ENCODE assay signal across 8 cellular contexts in genomic region chrX:154486396-154487207, GRCh38. TPM values are rescaled to one million over a fixed set of nuclear protein-coding genes. Genes with fewer than 3 reads are reported as not detected.
DNase-seq lines count a peak whose midpoint lies in the region; ATAC-seq and TF ChIP-seq lines count a peak whose summit lies in the region.

Gene UBL4A (minus strand): TSS chrX:154486615. CDS start chrX:154486584, 31 bp downstream.

- under 1% methylated on average over 88 of the region's 95 CpGs for WGBS in HUES64
- WGBS in psoas muscle, 3 donors = 0 to 36% (median 2%) methylated on average over 1 to 91 of the region's 95 CpGs

- no peaks in the 10 kb centered on the region for H3K9me3 ChIP-seq in HUES64 (ENCODE audit: insufficient read depth, low read depth, low read length)
- H3K9me3 ChIP-seq in psoas muscle = no peaks in the 10 kb centered on the region

- H3K27ac ChIP-seq in HUES64 (ENCODE audit: low read depth, low read length) = no peak within 1 kb of the TSS
- peak within 1 kb of the TSS; percentile 89 for H3K27ac ChIP-seq in psoas muscle

- intact Hi-C loops in left ventricle myocardium superior (cut with micrococcal nuclease) = no loop called here
- intact Hi-C loops in psoas muscle (cut with DNase I) = no loop called here

- TF ChIP-seq CTCF in GM10266 (IDR thresholded peaks at IDR 0.05; ENCODE audit: control insufficient read depth, insufficient read depth, low read depth, missing control alignments) (no peak), psoas muscle (IDR thresholded peaks at IDR 0.05) (no peak)

- DNase-seq in GM10266 (ENCODE audit: extremely low spot score) (peak; percentile 84), SW480 (ENCODE audit: low spot score) (peak; percentile 61), amygdala (lab: John Stamatoyannopoulos, UW) (peak in 35 of 56 donors; percentile 1 to 72 (median 25)), left ventricle myocardium superior (peak; percentile 78), psoas muscle (peak; percentile 68 to 72), DMS153 (lab: John Stamatoyannopoulos, UW) (no peak), NCI-H2081 treated with DMSO at 0.1 percent for 48 hours (lab: John Stamatoyannopoulos, UW) (no peak)

- H3K9ac ChIP-seq in HUES64 (ENCODE audit: low read depth, low read length) = peak within 1 kb of the TSS; percentile 69

- peak within 1 kb of the TSS; percentile 66 for H3K4me3 ChIP-seq in HUES64 (ENCODE audit: low read length)
- H3K4me3 ChIP-seq in psoas muscle = peak within 1 kb of the TSS; percentile 74

- ATAC-seq in left ventricle myocardium superior = peak; percentile 48
- ATAC-seq in psoas muscle = peak; percentile 18 to 30 (median 22)

- H3K4me1 ChIP-seq in HUES64 (ENCODE audit: insufficient read depth, low read length) = no peaks in the 10 kb centered on the region
- peaks cover 10% of the 10 kb centered on the region for H3K4me1 ChIP-seq in psoas muscle

- H3K36me3 ChIP-seq in HUES64 (ENCODE audit: insufficient read depth, low read length) = peaks cover 22% of the 10 kb centered on the region
- H3K36me3 ChIP-seq in psoas muscle (ENCODE audit: insufficient read depth in 1 of 2, low read depth in 1 of 2) = peaks cover 2 to 11% of the 10 kb centered on the region in 2 donors

- H3K27me3 ChIP-seq in HUES64 (ENCODE audit: insufficient read depth, low read length) (no peaks in the 10 kb centered on the region), psoas muscle (ENCODE audit: insufficient read depth in 3 of 3, low read length in 2 of 3) (no peaks in the 10 kb centered on the region)

RNA-seq across cellular contexts. Expression of gene UBL4A, which starts in this region (rescaled TPM):
- 19.0 TPM for polyA plus RNA-seq in HUES64 (2013, experiment 1 of 2)
- 23.5 TPM for polyA plus RNA-seq in HUES64 (2013, experiment 2 of 2)
- total RNA-seq in left ventricle myocardium superior (58.6 TPM), psoas muscle (10 to 100 TPM; 38.3 to 69.9 (median 46.3) TPM)
- polyA plus RNA-seq in psoas muscle = 100 to 1,000 TPM in 2 of 3 donors, 10 to 100 TPM in 1; 64.4 to 118 (median 106) TPM

Comparison
In these comparisons a context has a peak if more than half of its experiments do, and no peak if none do; other contexts are left out.
1. DNase-seq: peak in GM10266 (single experiment), SW480 (single experiment), amygdala (35 of 56), left ventricle myocardium superior (single experiment) and psoas muscle (2 of 2); none in DMS153 (single experiment) and NCI-H2081 treated with DMSO at 0.1 percent for 48 hours (single experiment).